ENCODE assay signal across 8 cellular contexts in the genomic region with DNA sequence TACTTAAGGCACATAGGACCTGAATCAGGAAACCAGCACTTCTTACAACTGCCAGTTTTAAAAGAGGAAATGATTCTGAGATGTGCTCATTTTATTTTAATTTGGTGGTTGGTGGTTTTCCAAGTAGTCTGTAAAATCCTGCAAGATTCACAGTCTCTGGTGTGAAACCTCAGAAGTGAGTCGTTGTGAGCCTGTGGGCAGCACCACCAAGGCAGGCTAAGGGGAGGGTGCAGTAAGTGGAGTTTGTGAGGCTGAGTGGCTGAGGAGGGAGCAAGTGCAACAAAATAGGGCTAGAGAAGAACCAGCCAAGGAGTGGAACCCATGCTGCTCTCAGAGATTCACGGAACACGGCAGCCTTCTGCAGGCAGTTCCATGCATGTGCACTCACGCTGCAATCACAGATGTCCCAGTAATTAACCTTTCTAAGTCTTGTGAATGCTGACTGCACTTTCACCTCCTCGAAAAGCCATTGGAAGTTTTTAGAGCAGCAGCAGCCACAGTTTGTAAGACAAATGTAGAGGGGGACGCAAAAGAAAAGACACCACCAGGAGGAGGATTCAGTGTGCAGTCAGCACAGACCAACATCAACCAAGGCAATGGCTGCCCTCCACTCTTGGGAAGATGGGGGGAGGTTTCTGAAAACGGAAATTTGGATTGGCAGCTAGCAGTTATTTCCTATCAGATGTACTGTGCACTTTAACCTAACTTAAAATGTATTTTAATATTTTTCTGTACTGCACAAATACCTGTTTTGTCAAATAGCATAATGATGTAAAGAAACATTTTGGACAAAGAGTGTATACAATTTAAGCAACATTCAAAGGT. TPM values are rescaled to one million over a fixed set of nuclear protein-coding genes. Genes with fewer than 3 reads are reported as not detected.
A peak's percentile ranks its signal among the peaks of the same experiment; 100 is the strongest.
DNase-seq lines count a peak whose midpoint lies in the region; ATAC-seq and TF ChIP-seq lines count a peak whose summit lies in the region.

No MANE protein-coding gene starts in this region.

- peak; percentile 96 for ATAC-seq in GM18498 (IDR thresholded peaks at IDR 0.05; ENCODE audit: unreplicated experiment)
- peak; percentile 81 for ATAC-seq in HG02678 (IDR thresholded peaks at IDR 0.05; ENCODE audit: unreplicated experiment)
- ATAC-seq in natural killer cell treated with Interleukin-12 subunit alpha and Interleukin-12 subunit beta and Interleukin-15 and Interleukin-18, amount 100 ng/mL, for 72 hours = peak; percentile 100

- H3K4ac ChIP-seq in neuronal stem cell (ENCODE audit: low read length) = no peak overlapping the region

- no peak overlapping the region for H2BK120ac ChIP-seq in neuronal stem cell (ENCODE audit: low read depth, low read length)

- H3K27me3 Mint-ChIP-seq in natural killer cell treated with Interleukin-12 subunit alpha and Interleukin-12 subunit beta and Interleukin-15 and Interleukin-18, amount 100 ng/mL, for 72 hours = peaks cover 4% of the 10 kb centered on the region in 2 donors
- no peaks in the 10 kb centered on the region for H3K27me3 Mint-ChIP-seq in glutamatergic neuron (ENCODE audit: unreplicated experiment)

- no CpG with 5 or more reads among the region's 7 CpGs for WGBS in neuronal stem cell (ENCODE audit: extremely low coverage in 2 of 2, insufficient read length in 2 of 2, insufficient replicate concordance in 1 of 2), 2 donors

- no peak overlapping the region for H2AFZ ChIP-seq in neuronal stem cell (ENCODE audit: low read length)

- no peak overlapping the region for H3K23ac ChIP-seq in neuronal stem cell (ENCODE audit: low read depth, low read length, poor library complexity)

- peak overlapping the region; percentile 89 for H3K4me3 Mint-ChIP-seq in natural killer cell treated with Interleukin-12 subunit alpha and Interleukin-12 subunit beta and Interleukin-15 and Interleukin-18, amount 100 ng/mL, for 72 hours
- H3K4me3 Mint-ChIP-seq in glutamatergic neuron (ENCODE audit: unreplicated experiment) = no peak overlapping the region

- no peak overlapping the region for H3K18ac ChIP-seq in neuronal stem cell (ENCODE audit: low read length)

- no peak overlapping the region for H3K27ac ChIP-seq in neuronal stem cell (replicated peaks; ENCODE audit: low read length)

- H2BK12ac ChIP-seq in neuronal stem cell (ENCODE audit: low read length) = no peak overlapping the region

- no peak for TF ChIP-seq CTCF in glutamatergic neuron (IDR thresholded peaks at IDR 0.05; ENCODE audit: partially characterized antibody, unreplicated experiment)

- H2AK5ac ChIP-seq in neuronal stem cell (ENCODE audit: low read depth, low read length) = no peak overlapping the region

- H3K4me3 ChIP-seq in neuronal stem cell (ENCODE audit: low read length in 2 of 2) = no peak overlapping the region

- no peaks in the 10 kb centered on the region for H3K4me1 ChIP-seq in neuronal stem cell (ENCODE audit: control insufficient read depth in 2 of 2, insufficient read depth in 1 of 2, low read depth in 1 of 2, low read length in 2 of 2)

- peak overlapping the region; percentile 79 to 83 for H3K27ac Mint-ChIP-seq in natural killer cell treated with Interleukin-12 subunit alpha and Interleukin-12 subunit beta and Interleukin-15 and Interleukin-18, amount 100 ng/mL, for 72 hours
- no peak overlapping the region for H3K27ac Mint-ChIP-seq in glutamatergic neuron (ENCODE audit: unreplicated experiment)

- no peaks in the 10 kb centered on the region for H3K27me3 ChIP-seq in neuronal stem cell (ENCODE audit: control insufficient read depth in 3 of 3, insufficient read depth in 3 of 3, low read depth in 1 of 3, low read length in 3 of 3)

- H2BK15ac ChIP-seq in neuronal stem cell (ENCODE audit: low read length) = no peak overlapping the region

- H3K36me3 Mint-ChIP-seq in natural killer cell treated with Interleukin-12 subunit alpha and Interleukin-12 subunit beta and Interleukin-15 and Interleukin-18, amount 100 ng/mL, for 72 hours = peaks cover 4% of the 10 kb centered on the region
- H3K36me3 Mint-ChIP-seq in glutamatergic neuron (ENCODE audit: unreplicated experiment) = no peaks in the 10 kb centered on the region

- no peaks in the 10 kb centered on the region for H3K9me3 ChIP-seq in neuronal stem cell (replicated peaks in 1 of 2; ENCODE audit: control insufficient read depth in 2 of 2, insufficient read depth in 1 of 2, low read depth in 1 of 2, low read length in 2 of 2)

- H3K4me1 Mint-ChIP-seq in natural killer cell treated with Interleukin-12 subunit alpha and Interleukin-12 subunit beta and Interleukin-15 and Interleukin-18, amount 100 ng/mL, for 72 hours (ENCODE audit: low read depth in 2 of 2) = peaks cover 43 to 58% of the 10 kb centered on the region in 2 donors
- peaks cover 3% of the 10 kb centered on the region for H3K4me1 Mint-ChIP-seq in glutamatergic neuron (ENCODE audit: low read depth, unreplicated experiment)

- H3K4me2 ChIP-seq in neuronal stem cell (ENCODE audit: insufficient read depth, low read length, poor library complexity, severe bottlenecking) = no peak overlapping the region

- no peaks in the 10 kb centered on the region for H3K9me3 Mint-ChIP-seq in natural killer cell treated with Interleukin-12 subunit alpha and Interleukin-12 subunit beta and Interleukin-15 and Interleukin-18, amount 100 ng/mL, for 72 hours
- no peaks in the 10 kb centered on the region for H3K9me3 Mint-ChIP-seq in glutamatergic neuron (ENCODE audit: unreplicated experiment)

- no peak overlapping the region for H4K91ac ChIP-seq in neuronal stem cell (ENCODE audit: low read depth, low read length, poor library complexity)

- peak; percentile 24 for DNase-seq in NK-92 (lab: John Stamatoyannopoulos, UW; ENCODE audit: unreplicated experiment)
- peak; percentile 16 for DNase-seq in activated T-helper 9 cell treated with anti-CD3 and anti-CD28 coated beads, Interleukin-2, amount 50 U/mL, for 16 hours (ENCODE audit: low read depth)
- DNase-seq in natural killer cell treated with Interleukin-12 subunit alpha and Interleukin-12 subunit beta and Interleukin-15 and Interleukin-18, amount 100 ng/mL, for 72 hours (ENCODE audit: low spot score) = peak; percentile 90
- DNase-seq in neuronal stem cell (ENCODE audit: low spot score) = no peak
- no peak for DNase-seq in glutamatergic neuron
- DNase-seq in NCI-H187 treated with DMSO at 0.1 percent for 48 hours (lab: John Stamatoyannopoulos, UW) = no peak

- H3K79me1 ChIP-seq in neuronal stem cell (ENCODE audit: low read depth, low read length) = no peaks in the 10 kb centered on the region

- no peak overlapping the region for H2BK5ac ChIP-seq in neuronal stem cell (ENCODE audit: low read length)

- H3K9ac ChIP-seq in neuronal stem cell (ENCODE audit: low read depth, low read length, poor library complexity) = no peak overlapping the region

- no peak overlapping the region for H3K14ac ChIP-seq in neuronal stem cell (ENCODE audit: low read length)

- no peak overlapping the region for H4K8ac ChIP-seq in neuronal stem cell (ENCODE audit: low read depth, low read length)

- H3K36me3 ChIP-seq in neuronal stem cell (replicated peaks in 1 of 2; ENCODE audit: control insufficient read depth in 2 of 2, insufficient read depth in 2 of 2, low read length in 2 of 2) = peaks cover 0 to 49% of the 10 kb centered on the region in 2 donors

RNA-seq across cellular contexts. Expression of a gene that starts 44.9 kb away (rescaled TPM):
- 10 to 100 TPM; 38.7 to 40.4 TPM for total RNA-seq in natural killer cell treated with Interleukin-12 subunit alpha and Interleukin-12 subunit beta and Interleukin-15 and Interleukin-18, amount 100 ng/mL, for 72 hours
- polyA plus RNA-seq in neuronal stem cell (2013, experiment 1 of 2) = 139 TPM
- polyA plus RNA-seq in neuronal stem cell (2013, experiment 2 of 2) = 145 TPM
- 90.4 TPM for total RNA-seq in glutamatergic neuron (ENCODE audit: unreplicated experiment)

Comparison
In these comparisons a context has a peak if more than half of its experiments do, and no peak if none do; other contexts are left out.
1. DNase-seq: peak in NK-92 (single experiment), activated T-helper 9 cell treated with anti-CD3 and anti-CD28 coated beads, Interleukin-2, amount 50 U/mL, for 16 hours (single experiment) and natural killer cell treated with Interleukin-12 subunit alpha and Interleukin-12 subunit beta and Interleukin-15 and Interleukin-18, amount 100 ng/mL, for 72 hours (single experiment); none in neuronal stem cell (single experiment), glutamatergic neuron (single experiment) and NCI-H187 treated with DMSO at 0.1 percent for 48 hours (single experiment).
2. Peak in every context shown above with its lines, with median percentiles within 50 percentile points of each other: ATAC-seq.